In genomic region chr12:124440841-124441381, GRCh38 we compare ENCODE assay signal across 1 cellular context.
TF ChIP-seq lines count a peak whose summit lies in the region.

No MANE protein-coding gene starts in this region.

TF ChIP-seq in GM23338, 12 proteins besides CTCF, POLR2A, EP300 and RAD21 (continued from another document):
- TF ChIP-seq REST (IDR thresholded peaks at IDR 0.05; ENCODE audit: unreplicated experiment): no peak
